In the genomic region with DNA sequence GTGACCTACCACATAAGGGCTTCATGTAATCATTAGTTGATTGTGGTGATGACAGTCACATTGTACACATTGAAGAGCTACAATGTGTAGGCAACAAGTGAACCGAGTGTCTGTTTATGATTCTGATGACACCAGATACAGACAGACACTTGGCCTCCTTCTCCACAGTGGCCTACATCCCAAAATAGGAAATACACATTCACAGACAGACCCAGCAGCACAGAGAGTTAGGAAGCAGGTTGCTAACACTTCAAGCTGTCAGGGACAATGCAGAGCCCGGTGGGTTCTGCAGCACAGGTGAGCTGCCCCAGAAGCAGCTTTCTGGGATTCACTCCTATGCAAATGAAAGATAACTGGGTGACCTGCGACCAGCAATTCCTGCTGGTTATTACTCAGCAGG, we compare ENCODE assay signal across 40 cellular contexts.
"Had no signal": no experiment of that assay in that cellular context is flagged by ENCODE, and none has a peak within 500 bp of the region (broad histone marks: within the 10 kb centered on the region; RNA-seq: fewer than 3 reads in every experiment).

No MANE protein-coding gene starts in this region.

- DNase-seq: activated effector memory CD4-positive, alpha-beta T cell treated with anti-CD3 and anti-CD28 coated beads, Interleukin-2, amount 50 U/mL, for 16 hours; activated effector memory CD4-positive, alpha-beta T cell treated with Interleukin-2 at 50 U/mL for 16 hours; activated gamma-delta T cell; activated gamma-delta T cell treated with Interleukin-2 at 50 U/mL for 16 hours; activated naive CD4-positive, alpha-beta T cell; activated naive CD4-positive, alpha-beta T cell treated with anti-CD3 and anti-CD28 coated beads for 36 hours; activated naive CD4-positive, alpha-beta T cell treated with anti-CD3 and anti-CD28 coated beads, Interleukin-2, amount 10 ng/mL, durations not matched to agents 7 days and 5 days; activated naive CD4-positive, alpha-beta T cell treated with anti-CD3 and anti-CD28 coated beads, Interleukin-2, amount 50 U/mL, for 16 hours; activated naive CD4-positive, alpha-beta T cell treated with Interleukin-2 at 50 U/mL for 16 hours; activated naive CD8-positive, alpha-beta T cell treated with anti-CD3 and anti-CD28 coated beads for 36 hours; activated naive CD8-positive, alpha-beta T cell treated with anti-CD3 and anti-CD28 coated beads, Interleukin-2, amount 10 ng/mL, durations not matched to agents 7 days and 5 days; activated naive CD8-positive, alpha-beta T cell treated with anti-CD3 and anti-CD28 coated beads, Interleukin-2, amount 50 U/mL, for 24 hours; activated T-cell treated with anti-CD3 and anti-CD28 coated beads, Interleukin-2, amount 50 U/mL, for 1 hour; activated T-cell treated with anti-CD3 and anti-CD28 coated beads, Interleukin-2, amount 50 U/mL, for 24 hours; activated T-cell treated with anti-CD3 and anti-CD28 coated beads, Interleukin-2, amount 50 U/mL, for 4 hours; activated T-cell treated with anti-CD3 and anti-CD28 coated beads, Interleukin-2, amount 50 U/mL, for 48 hours; activated T-cell treated with anti-CD3 and anti-CD28 coated beads, Interleukin-2, amount 50 U/mL, for 72 hours; adrenal gland; amniotic stem cell; amygdala; anterior cingulate cortex; aorta; body of pancreas; brain microvascular endothelial cell; caudate nucleus; central memory CD4-positive, alpha-beta T cell; cerebellar nuclear complex had no signal

- H3K27ac Mint-ChIP-seq: activated naive CD4-positive, alpha-beta T cell treated with anti-CD3 and anti-CD28 coated beads for 36 hours; activated naive CD4-positive, alpha-beta T cell treated with anti-CD3 and anti-CD28 coated beads, Interleukin-2, amount 10 ng/mL, durations not matched to agents 7 days and 5 days; activated naive CD4-positive, alpha-beta T cell treated with anti-CD3 and anti-CD28 coated beads, Interleukin-2, amount 50 U/mL, for 24 hours; activated naive CD4-positive, alpha-beta T cell treated with anti-CD3 and anti-CD28 coated beads, Interleukin-2, amount 50 U/mL, for 72 hours; activated naive CD8-positive, alpha-beta T cell; activated naive CD8-positive, alpha-beta T cell treated with anti-CD3 and anti-CD28 coated beads for 36 hours; activated naive CD8-positive, alpha-beta T cell treated with anti-CD3 and anti-CD28 coated beads, Interleukin-2, amount 10 ng/mL, durations not matched to agents 7 days and 5 days; activated naive CD8-positive, alpha-beta T cell treated with anti-CD3 and anti-CD28 coated beads, Interleukin-2, amount 50 U/mL, for 24 hours; activated T-cell treated with anti-CD3 and anti-CD28 coated beads, Interleukin-2, amount 50 U/mL, for 24 hours; activated T-cell treated with anti-CD3 and anti-CD28 coated beads, Interleukin-2, amount 50 U/mL, for 72 hours; activated T-helper 1 cell treated with anti-CD3 and anti-CD28 coated beads, Interleukin-12 subunit alpha, Interleukin-12 subunit beta, Interleukin-2, Interleukin-4 antibody, amounts not matched to agents 30 ng/mL and 10 ng/mL and 1 ng/mL, durations not matched to agents 14 hours and 24 hours and 36 hours; activated T-helper 17 cell treated with anti-CD3 and anti-CD28 coated beads, Interleukin-2, amount 50 U/mL, for 72 hours; activated T-helper 2 cell treated with anti-CD3 and anti-CD28 coated beads, Interferon-gamma antibody, Interleukin-2, Interleukin-4, amounts not matched to agents 10 μg/mL and 5 μg/mL and 100 μg/mL, durations not matched to agents 14 hours and 24 hours and 36 hours had no signal

- H3K27ac ChIP-seq: adrenal gland, ascending aorta, body of pancreas, brain microvascular endothelial cell, breast epithelium, cardiac muscle cell had no signal

- H3K4me1 ChIP-seq: adrenal gland, ascending aorta, body of pancreas, breast epithelium had no signal

- H3K36me3 Mint-ChIP-seq: activated naive CD4-positive, alpha-beta T cell treated with anti-CD3 and anti-CD28 coated beads, Interleukin-2, amount 10 ng/mL, durations not matched to agents 7 days and 5 days; activated naive CD4-positive, alpha-beta T cell treated with anti-CD3 and anti-CD28 coated beads, Interleukin-2, amount 50 U/mL, for 24 hours; activated naive CD4-positive, alpha-beta T cell treated with anti-CD3 and anti-CD28 coated beads, Interleukin-2, amount 50 U/mL, for 72 hours; activated naive CD8-positive, alpha-beta T cell; activated naive CD8-positive, alpha-beta T cell treated with anti-CD3 and anti-CD28 coated beads for 36 hours; activated naive CD8-positive, alpha-beta T cell treated with anti-CD3 and anti-CD28 coated beads, Interleukin-2, amount 10 ng/mL, durations not matched to agents 7 days and 5 days had no signal

- H3K9me3 Mint-ChIP-seq: activated naive CD4-positive, alpha-beta T cell treated with anti-CD3 and anti-CD28 coated beads, Interleukin-2, amount 50 U/mL, for 24 hours had no signal

- H3K27me3 ChIP-seq: adrenal gland, ascending aorta, body of pancreas, brain microvascular endothelial cell, breast epithelium, cardiac muscle cell had no signal

- H3K9me3 ChIP-seq: adrenal gland, ascending aorta, body of pancreas, breast epithelium had no signal

- H3K4me3 ChIP-seq: adrenal gland, ascending aorta, body of pancreas, breast epithelium, cardiac muscle cell had no signal

- H3K36me3 ChIP-seq: adrenal gland, breast epithelium, cardiac muscle cell had no signal

- H3K27me3 Mint-ChIP-seq: activated naive CD4-positive, alpha-beta T cell treated with anti-CD3 and anti-CD28 coated beads, Interleukin-2, amount 10 ng/mL, durations not matched to agents 7 days and 5 days; activated naive CD4-positive, alpha-beta T cell treated with anti-CD3 and anti-CD28 coated beads, Interleukin-2, amount 50 U/mL, for 24 hours; activated naive CD8-positive, alpha-beta T cell; activated naive CD8-positive, alpha-beta T cell treated with anti-CD3 and anti-CD28 coated beads for 36 hours; activated naive CD8-positive, alpha-beta T cell treated with anti-CD3 and anti-CD28 coated beads, Interleukin-2, amount 10 ng/mL, durations not matched to agents 7 days and 5 days; activated naive CD8-positive, alpha-beta T cell treated with anti-CD3 and anti-CD28 coated beads, Interleukin-2, amount 50 U/mL, for 24 hours; activated T-cell treated with anti-CD3 and anti-CD28 coated beads, Interleukin-2, amount 50 U/mL, for 24 hours; activated T-helper 17 cell treated with anti-CD3 and anti-CD28 coated beads, Interleukin-2, amount 50 U/mL, for 72 hours; brain; central memory CD8-positive, alpha-beta T cell had no signal

- H3K4me1 Mint-ChIP-seq: activated naive CD4-positive, alpha-beta T cell treated with anti-CD3 and anti-CD28 coated beads, Interleukin-2, amount 10 ng/mL, durations not matched to agents 7 days and 5 days; activated naive CD4-positive, alpha-beta T cell treated with anti-CD3 and anti-CD28 coated beads, Interleukin-2, amount 50 U/mL, for 24 hours; activated naive CD8-positive, alpha-beta T cell treated with anti-CD3 and anti-CD28 coated beads for 36 hours; activated naive CD8-positive, alpha-beta T cell treated with anti-CD3 and anti-CD28 coated beads, Interleukin-2, amount 10 ng/mL, durations not matched to agents 7 days and 5 days; activated naive CD8-positive, alpha-beta T cell treated with anti-CD3 and anti-CD28 coated beads, Interleukin-2, amount 50 U/mL, for 24 hours; activated T-helper 17 cell treated with anti-CD3 and anti-CD28 coated beads, Interleukin-2, amount 50 U/mL, for 72 hours; central memory CD8-positive, alpha-beta T cell had no signal

- H3K4me3 Mint-ChIP-seq: activated naive CD4-positive, alpha-beta T cell treated with anti-CD3 and anti-CD28 coated beads for 36 hours; activated naive CD4-positive, alpha-beta T cell treated with anti-CD3 and anti-CD28 coated beads, Interleukin-2, amount 10 ng/mL, durations not matched to agents 7 days and 5 days; activated naive CD4-positive, alpha-beta T cell treated with anti-CD3 and anti-CD28 coated beads, Interleukin-2, amount 50 U/mL, for 24 hours; activated naive CD8-positive, alpha-beta T cell; activated naive CD8-positive, alpha-beta T cell treated with anti-CD3 and anti-CD28 coated beads for 36 hours; activated naive CD8-positive, alpha-beta T cell treated with anti-CD3 and anti-CD28 coated beads, Interleukin-2, amount 10 ng/mL, durations not matched to agents 7 days and 5 days; activated naive CD8-positive, alpha-beta T cell treated with anti-CD3 and anti-CD28 coated beads, Interleukin-2, amount 50 U/mL, for 24 hours; activated T-cell treated with anti-CD3 and anti-CD28 coated beads, Interleukin-2, amount 50 U/mL, for 24 hours; activated T-cell treated with anti-CD3 and anti-CD28 coated beads, Interleukin-2, amount 50 U/mL, for 4 hours; activated T-cell treated with anti-CD3 and anti-CD28 coated beads, Interleukin-2, amount 50 U/mL, for 72 hours; activated T-helper 1 cell treated with anti-CD3 and anti-CD28 coated beads, Interleukin-12 subunit alpha, Interleukin-12 subunit beta, Interleukin-2, Interleukin-4 antibody, amounts not matched to agents 30 ng/mL and 10 ng/mL and 1 ng/mL, durations not matched to agents 14 hours and 24 hours and 36 hours; activated T-helper 17 cell treated with anti-CD3 and anti-CD28 coated beads, Interleukin-2, amount 50 U/mL, for 72 hours; brain; central memory CD8-positive, alpha-beta T cell had no signal

- FAIRE-seq: astrocyte, bronchial epithelial cell had no signal
